In genomic region chr1:16177306-16177705, GRCh38 we compare ENCODE assay signal across 25 cellular contexts. TPM values are rescaled to one million over a fixed set of nuclear protein-coding genes. Genes with fewer than 3 reads are reported as not detected.
DNase-seq lines count a peak whose midpoint lies in the region; ATAC-seq and TF ChIP-seq lines count a peak whose summit lies in the region.
"Had no signal": no experiment of that assay in that cellular context is flagged by ENCODE, and none has a peak within 500 bp of the region (broad histone marks: within the 10 kb centered on the region; RNA-seq: fewer than 3 reads in every experiment).

No MANE protein-coding gene starts in this region.

- no peak overlapping the region for H2AFZ ChIP-seq in trophoblast cell (ENCODE audit: insufficient read depth, low read length, poor library complexity)

- peak overlapping the region; percentile 49 for H4K91ac ChIP-seq in trophoblast cell (ENCODE audit: low read depth, low read length)

- DNase-seq in heart right ventricle (no peak), right atrium auricular region (ENCODE audit: low spot score) (no peak), trophoblast cell (no peak), uterus (no peak), NCI-H1694 treated with DMSO at 0.1 percent for 48 hours (lab: John Stamatoyannopoulos, UW) (no peak)
- DNase-seq in NK-92 treated with Interleukin-12 subunit alpha and Interleukin-12 subunit beta, amount 100 ng/mL, for 24 hours (lab: John Stamatoyannopoulos, UW): no peak
- DNase-seq: activated CD4-positive, alpha-beta T cell treated with anti-CD3 and anti-CD28 coated beads, Interleukin-2, amount 50 U/mL, for 1 hour; activated CD8-positive, alpha-beta memory T cell treated with anti-CD3 and anti-CD28 coated beads, Interleukin-2, amount 50 U/mL, for 4 hours; BE2C; endodermal cell; H7; head of caudate nucleus; left ventricle myocardium superior; NCI-H1105; NCI-H526 treated with DMSO at 0.1 percent for 48 hours; posterior cingulate gyrus; Right ventricle myocardium superior; stimulated activated CD4-positive, alpha-beta T cell treated with anti-CD3 and anti-CD28 coated beads, Interleukin-4, amount 100 ng/mL, for 1 hour; WERI-Rb-1 had no signal

- H3K14ac ChIP-seq in trophoblast cell (ENCODE audit: low read length): no peak overlapping the region

- H4K12ac ChIP-seq in trophoblast cell (ENCODE audit: low read depth, low read length): no peak overlapping the region

- H3K27me3 ChIP-seq in heart right ventricle (no peaks in the 10 kb centered on the region), right atrium auricular region (no peaks in the 10 kb centered on the region), gastroesophageal sphincter (no peaks in the 10 kb centered on the region), trophoblast cell (ENCODE audit: insufficient read depth, low read length) (no peaks in the 10 kb centered on the region), uterus (no peaks in the 10 kb centered on the region)
- H3K27me3 ChIP-seq: BE2C had no signal

- TF ChIP-seq POLR2A in gastroesophageal sphincter (IDR thresholded peaks at IDR 0.05) (no peak), uterus (IDR thresholded peaks at IDR 0.05) (no peak)

- WGBS in heart right ventricle, 2 donors: 96 to 97% methylated on average over 4 of the region's 4 CpGs
- WGBS in gastroesophageal sphincter (ENCODE audit: low coverage in 1 of 2), 2 donors: 80% methylated on average over 1 of the region's 4 CpGs; no CpG with 5 or more reads in 1 of the 2 donors
- WGBS in trophoblast cell (ENCODE audit: extremely low coverage, insufficient coverage, insufficient read length): no CpG with 5 or more reads among the region's 4 CpGs

- H3K36me3 ChIP-seq in heart right ventricle (no peaks in the 10 kb centered on the region), right atrium auricular region (no peaks in the 10 kb centered on the region), gastroesophageal sphincter (no peaks in the 10 kb centered on the region), trophoblast cell (ENCODE audit: control insufficient read depth in 1 of 2, insufficient read depth in 2 of 2, low read length in 2 of 2) (no peaks in the 10 kb centered on the region), uterus (no peaks in the 10 kb centered on the region)
- H3K36me3 ChIP-seq: BE2C, WERI-Rb-1 had no signal

- peak overlapping the region; percentile 73 for H2AK5ac ChIP-seq in trophoblast cell (ENCODE audit: low read length)

- peak overlapping the region; percentile 20 for H2BK120ac ChIP-seq in trophoblast cell (ENCODE audit: insufficient read depth, low read length, poor library complexity)

- H3K4me3 ChIP-seq in heart right ventricle: no peak overlapping the region
- H3K4me3 ChIP-seq in right atrium auricular region: no peak overlapping the region
- H3K4me3 ChIP-seq in gastroesophageal sphincter: no peak overlapping the region
- no peak overlapping the region for H3K4me3 ChIP-seq in trophoblast cell (ENCODE audit: low read depth, low read length)
- no peak overlapping the region for H3K4me3 ChIP-seq in uterus
- H3K4me3 ChIP-seq: coronary artery, smooth muscle cell had no signal

- no peak overlapping the region for H3K4ac ChIP-seq in trophoblast cell (ENCODE audit: low read depth, low read length)

- peak overlapping the region in 7 of 10 donors; percentile 81 to 91 (median 86) for H3K27ac ChIP-seq in heart right ventricle
- peak overlapping the region in 1 of 2 donors; percentile 80 for H3K27ac ChIP-seq in right atrium auricular region
- H3K27ac ChIP-seq in gastroesophageal sphincter: peak overlapping the region in 3 of 4 donors; percentile 87 to 89 (median 89)
- no peak overlapping the region for H3K27ac ChIP-seq in trophoblast cell (ENCODE audit: low read depth, low read length)
- peak overlapping the region; percentile 88 to 98 for H3K27ac ChIP-seq in uterus
- H3K27ac ChIP-seq: WERI-Rb-1 had no signal

- intact Hi-C loops in heart right ventricle (cut with DNase I): no loop called here
- intact Hi-C loops in uterus (cut with DNase I; ENCODE audit: low total_unique reads): no loop called here

- no peak for ATAC-seq in heart right ventricle
- no peak for ATAC-seq in gastroesophageal sphincter
- ATAC-seq in GM18517 (IDR thresholded peaks at IDR 0.05; ENCODE audit: unreplicated experiment): no peak
- ATAC-seq: left ventricle myocardium superior had no signal

- peaks cover 6% of the 10 kb centered on the region for H3K79me2 ChIP-seq in trophoblast cell (ENCODE audit: control insufficient read depth, insufficient read depth, low read length, poor library complexity)

- H3K4me1 ChIP-seq in heart right ventricle (peaks cover 29 to 71% (median 55%) of the 10 kb centered on the region in 9 donors), right atrium auricular region (peaks cover 0 to 61% of the 10 kb centered on the region in 2 donors), gastroesophageal sphincter (peaks cover 11 to 89% (median 59%) of the 10 kb centered on the region in 3 donors), trophoblast cell (ENCODE audit: control insufficient read depth in 1 of 2, insufficient read depth in 2 of 2, low read length in 2 of 2) (peaks cover 31 to 46% of the 10 kb centered on the region in 2 experiments), uterus (peaks cover 41 to 54% of the 10 kb centered on the region in 2 donors)

- H3K9ac ChIP-seq in trophoblast cell (ENCODE audit: low read length): no peak overlapping the region

- H2BK5ac ChIP-seq in trophoblast cell (ENCODE audit: low read depth, low read length, poor library complexity): no peak overlapping the region

- H4K8ac ChIP-seq in trophoblast cell (ENCODE audit: low read depth, low read length): no peak overlapping the region

- H2BK12ac ChIP-seq in trophoblast cell (ENCODE audit: low read length): peak overlapping the region; percentile 30

- no peak overlapping the region for H3K18ac ChIP-seq in trophoblast cell (ENCODE audit: low read length)

- no peaks in the 10 kb centered on the region for H3K9me3 ChIP-seq in heart right ventricle
- H3K9me3 ChIP-seq in right atrium auricular region: no peaks in the 10 kb centered on the region
- no peaks in the 10 kb centered on the region for H3K9me3 ChIP-seq in gastroesophageal sphincter
- H3K9me3 ChIP-seq in trophoblast cell (ENCODE audit: insufficient read depth, low read depth, low read length): peaks cover 4% of the 10 kb centered on the region
- H3K9me3 ChIP-seq in uterus: no peaks in the 10 kb centered on the region
- H3K9me3 ChIP-seq: BE2C had no signal

- no peak for TF ChIP-seq EP300 in gastroesophageal sphincter (IDR thresholded peaks at IDR 0.05)

- H3K4me2 ChIP-seq in trophoblast cell (ENCODE audit: low read length): no peak overlapping the region

- TF ChIP-seq CTCF in heart right ventricle (IDR thresholded peaks at IDR 0.05) (no peak), right atrium auricular region (IDR thresholded peaks at IDR 0.05) (no peak), gastroesophageal sphincter (IDR thresholded peaks at IDR 0.05) (no peak), uterus (IDR thresholded peaks at IDR 0.05) (no peak)

- peaks cover 45% of the 10 kb centered on the region for H3K79me1 ChIP-seq in trophoblast cell (ENCODE audit: low read length)

- no peak overlapping the region for H3K23ac ChIP-seq in trophoblast cell (ENCODE audit: low read length)

RNA-seq across cellular contexts. Expression of gene EPHA2, which starts 21.4 kb away (rescaled TPM):
- 10 to 100 TPM in 9 of 10 donors, 1 to 10 TPM in 1; 8.3 to 25.1 (median 11.9) TPM for total RNA-seq in heart right ventricle
- 1 to 10 TPM; 7.8 to 9.3 TPM for polyA plus RNA-seq in heart right ventricle
- 10 to 100 TPM; 17.5 to 43.5 TPM for total RNA-seq in right atrium auricular region
- total RNA-seq in gastroesophageal sphincter: 10 to 100 TPM in 2 of 4 donors, 1 to 10 TPM in 2; 8.9 to 16.1 (median 12.4) TPM
- polyA plus RNA-seq in trophoblast cell (2013): 27.6 and 30.3 TPM in 2 replicates
- 10 to 100 TPM in 2 of 4 donors, 1 to 10 TPM in 2; 2.4 to 32.9 (median 16.3) TPM for total RNA-seq in uterus
- total RNA-seq: activated T-helper 2 cell treated with anti-CD3 and anti-CD28 coated beads, Interferon-gamma antibody, Interleukin-2, Interleukin-4, amounts not matched to agents 10 μg/mL and 5 μg/mL and 100 μg/mL, durations not matched to agents 14 hours and 24 hours and 36 hours; T-helper 1 cell treated with Interleukin-12 subunit alpha and Interleukin-12 subunit beta and Interleukin-4 antibody, amounts not matched to agents 30 ng/mL and 1 ng/mL, for 36 hours had no signal

RNA-seq across cellular contexts. Expression of gene ARHGEF19, which starts 35.1 kb away (rescaled TPM):
- total RNA-seq in heart right ventricle (1 to 10 TPM in 7 of 10 donors, under 1 TPM in 3; 0.49 to 3.0 (median 1.6) TPM), right atrium auricular region (1 to 10 TPM; 1.5 to 4.8 TPM), gastroesophageal sphincter (1 to 10 TPM; 2.8 to 3.6 (median 3.4) TPM), uterus (10 to 100 TPM in 2 of 4 donors, 1 to 10 TPM in 2; 3.6 to 26.8 (median 12.2) TPM)
- polyA plus RNA-seq in heart right ventricle: 1 to 10 TPM; 1.9 to 5.4 TPM
- 10.9 and 12.8 TPM in 2 replicates for polyA plus RNA-seq in trophoblast cell (2013)

RNA-seq across cellular contexts. Expression of gene CPLANE2, which starts 59.7 kb away (rescaled TPM):
- 10 to 100 TPM in 2 of 10 donors, 1 to 10 TPM in 8; 3.9 to 11.1 (median 7.2) TPM for total RNA-seq in heart right ventricle
- 1 to 10 TPM; 2.2 to 2.3 TPM for polyA plus RNA-seq in heart right ventricle
- total RNA-seq in right atrium auricular region: 1 to 10 TPM; 4.4 to 5.0 TPM
- 10 to 100 TPM in 2 of 4 donors, 1 to 10 TPM in 2; 6.6 to 45.8 (median 11.0) TPM for total RNA-seq in gastroesophageal sphincter
- 1.8 and 4.1 TPM in 2 replicates for polyA plus RNA-seq in trophoblast cell (2013)
- 1 to 10 TPM; 5.1 to 7.4 (median 5.5) TPM for total RNA-seq in uterus
